Comparison of ENCODE assay signal across 8 cellular contexts in genomic region chr12:2891240-2892053, GRCh38. TPM values are rescaled to one million over a fixed set of nuclear protein-coding genes. Genes with fewer than 3 reads are reported as not detected.
DNase-seq lines count a peak whose midpoint lies in the region; ATAC-seq, FAIRE-seq and TF ChIP-seq lines count a peak whose summit lies in the region.
"Had no signal": no experiment of that assay in that cellular context is flagged by ENCODE, and none has a peak within 500 bp of the region (broad histone marks: within the 10 kb centered on the region; RNA-seq: fewer than 3 reads in every experiment).

No MANE protein-coding gene starts in this region.

- H2AFZ ChIP-seq in parathyroid adenoma, result peak overlapping the region; percentile 93

- TF ChIP-seq POLR2A in GM12892 (IDR thresholded peaks at IDR 0.05; ENCODE audit: low read depth, low read length) (no peak), adrenal gland (IDR thresholded peaks at IDR 0.05) (no peak)

- H3K4me1 ChIP-seq in adrenal gland (replicated peaks in 1 of 2), result peaks cover 25 to 55% of the 10 kb centered on the region in 2 donors
- peaks cover 0 to 30% (median 18%) of the 10 kb centered on the region in 9 donors for H3K4me1 ChIP-seq in heart right ventricle
- peaks cover 2% of the 10 kb centered on the region for H3K4me1 ChIP-seq in parathyroid adenoma

- H3K4me2 ChIP-seq in parathyroid adenoma (ENCODE audit: low read length), result peak overlapping the region; percentile 72

- H3K9me3 ChIP-seq in adrenal gland (replicated peaks in 1 of 3), result no peaks in the 10 kb centered on the region
- H3K9me3 ChIP-seq in heart right ventricle, result no peaks in the 10 kb centered on the region
- H3K9me3 ChIP-seq in parathyroid adenoma (ENCODE audit: control insufficient read depth, low read length), result no peaks in the 10 kb centered on the region

- WGBS in adrenal gland, 4 donors, result 20 to 37% (median 27%) methylated on average over 25 to 42 of the region's 42 CpGs
- 21 to 22% methylated on average over 42 of the region's 42 CpGs for WGBS in heart right ventricle, 2 donors

- ATAC-seq in HG02798 (IDR thresholded peaks at IDR 0.05; ENCODE audit: poor library complexity, unreplicated experiment), result peak; percentile 20
- peak; percentile 39 to 63 (median 50) for ATAC-seq in heart right ventricle
- ATAC-seq in HG02610 (IDR thresholded peaks at IDR 0.05; ENCODE audit: unreplicated experiment), result no peak

- H3K27me3 ChIP-seq in adrenal gland (no peaks in the 10 kb centered on the region), heart right ventricle (no peaks in the 10 kb centered on the region), parathyroid adenoma (ENCODE audit: control insufficient read depth, insufficient read depth, low read length) (no peaks in the 10 kb centered on the region)

- H3K9ac ChIP-seq in parathyroid adenoma, result peak overlapping the region; percentile 75

- H3K4me3 ChIP-seq in adrenal gland (peak overlapping the region; percentile 35 to 99 (median 69)), heart right ventricle (peak overlapping the region; percentile 84 to 100 (median 95)), parathyroid adenoma (ENCODE audit: low read depth, low read length) (peak overlapping the region; percentile 74)

- H3K27ac ChIP-seq in adrenal gland (peak overlapping the region; percentile 85 to 99 (median 95)), heart right ventricle (peak overlapping the region; percentile 83 to 96 (median 92)), parathyroid adenoma (peak overlapping the region; percentile 64)

- FAIRE-seq in GM12892 (lab: Jason Lieb, UNC), result peak; percentile 82

- TF ChIP-seq CTCF in adrenal gland (IDR thresholded peaks at IDR 0.05), result no peak
- TF ChIP-seq CTCF in heart right ventricle (IDR thresholded peaks at IDR 0.05), result no peak
- no peak for TF ChIP-seq CTCF in parathyroid adenoma (IDR thresholded peaks at IDR 0.05)

- H3K79me2 ChIP-seq in parathyroid adenoma, result peaks cover 3% of the 10 kb centered on the region

- H3K36me3 ChIP-seq in adrenal gland (replicated peaks in 1 of 2), result no peaks in the 10 kb centered on the region
- H3K36me3 ChIP-seq in heart right ventricle, result peaks cover 0 to 21% (median 0%) of the 10 kb centered on the region in 9 donors
- H3K36me3 ChIP-seq in parathyroid adenoma (ENCODE audit: control insufficient read depth, insufficient read depth, low read length), result no peaks in the 10 kb centered on the region

- intact Hi-C loops in adrenal gland (cut with DNase I), result no loop called here
- intact Hi-C loops in heart right ventricle (cut with DNase I), result loop anchor here in 2 of 10 donors (2.0 to 5.0 kb wide), 4 partner anchors 51 to 141 kb away; partner anchors contain the start of gene TEAD4 (in 1 of the 2)

- DNase-seq in GM12892 (ENCODE audit: insufficient read length) (no peak), NCI-H82 (lab: John Stamatoyannopoulos, UW) (peak; percentile 69), adrenal gland (peak; percentile 60 to 84 (median 77)), heart right ventricle (peak; percentile 50 to 57)

RNA-seq across cellular contexts. Expression of gene TULP3, which starts 0.8 kb away (rescaled TPM):
- 6.6 TPM for polyA plus RNA-seq in GM12892 (2012; ENCODE audit: missing spikeins)
- total RNA-seq in adrenal gland, result 10 to 100 TPM; 19.1 to 40.5 (median 25.0) TPM
- polyA plus RNA-seq in adrenal gland, result 10 to 100 TPM; 19.3 to 36.6 (median 25.9) TPM
- 1 to 10 TPM; 4.0 to 7.3 (median 4.6) TPM for total RNA-seq in heart right ventricle
- 1 to 10 TPM; 5.0 to 5.9 TPM for polyA plus RNA-seq in heart right ventricle

RNA-seq across cellular contexts. Expression of gene RHNO1, which starts 14.4 kb away (rescaled TPM):
- polyA plus RNA-seq in GM12892 (2012; ENCODE audit: missing spikeins), result 37.5 TPM
- 10 to 100 TPM in 7 of 8 donors, 1 to 10 TPM in 1; 5.0 to 18.8 (median 14.1) TPM for total RNA-seq in adrenal gland
- polyA plus RNA-seq in adrenal gland, result 10 to 100 TPM; 14.2 to 29.0 (median 15.5) TPM
- 10 to 100 TPM in 2 of 10 donors, 1 to 10 TPM in 8; 3.7 to 10.9 (median 7.1) TPM for total RNA-seq in heart right ventricle
- 1 to 10 TPM; 2.5 to 5.3 TPM for polyA plus RNA-seq in heart right ventricle

RNA-seq across cellular contexts. Expression of gene FOXM1, which starts 14.5 kb away (rescaled TPM):
- 16.2 TPM for polyA plus RNA-seq in GM12892 (2012; ENCODE audit: missing spikeins)
- 1 to 10 TPM in 7 of 8 donors, under 1 TPM in 1; 0.79 to 4.9 (median 2.7) TPM for total RNA-seq in adrenal gland
- polyA plus RNA-seq in adrenal gland, result 1 to 10 TPM in 2 of 3 donors, under 1 TPM in 1; 0.97 to 2.4 (median 1.0) TPM
- 10 to 100 TPM in 1 of 10 donors, 1 to 10 TPM in 3, under 1 TPM in 5, not detected in 1; 0.19 to 10.9 (median 0.89) TPM for total RNA-seq in heart right ventricle
- polyA plus RNA-seq in heart right ventricle, result under 1 TPM; 0.14 to 0.44 TPM

RNA-seq across cellular contexts. Expression of gene TEX52, which starts 34.6 kb away (rescaled TPM):
- polyA plus RNA-seq in GM12892 (2012; ENCODE audit: missing spikeins), result 1.1 TPM
- total RNA-seq in adrenal gland (not detected), heart right ventricle (not detected)
- polyA plus RNA-seq in adrenal gland (not detected), heart right ventricle (not detected)
- total RNA-seq: pulmonary artery endothelial cell had no signal

RNA-seq across cellular contexts. Expression of gene NRIP2, which starts 56.6 kb away (rescaled TPM):
- 2.0 TPM for polyA plus RNA-seq in GM12892 (2012; ENCODE audit: missing spikeins)
- 1 to 10 TPM in 7 of 8 donors, under 1 TPM in 1; 0.87 to 9.1 (median 2.5) TPM for total RNA-seq in adrenal gland
- polyA plus RNA-seq in adrenal gland, result 1 to 10 TPM; 1.9 to 5.9 (median 5.5) TPM
- total RNA-seq in heart right ventricle, result 1 to 10 TPM; 1.4 to 3.6 (median 2.5) TPM
- polyA plus RNA-seq in heart right ventricle, result 1 to 10 TPM; 2.3 to 4.0 TPM
- total RNA-seq: pulmonary artery endothelial cell had no signal
